1 cellular context compared by ENCODE assay signal in the genomic region with DNA sequence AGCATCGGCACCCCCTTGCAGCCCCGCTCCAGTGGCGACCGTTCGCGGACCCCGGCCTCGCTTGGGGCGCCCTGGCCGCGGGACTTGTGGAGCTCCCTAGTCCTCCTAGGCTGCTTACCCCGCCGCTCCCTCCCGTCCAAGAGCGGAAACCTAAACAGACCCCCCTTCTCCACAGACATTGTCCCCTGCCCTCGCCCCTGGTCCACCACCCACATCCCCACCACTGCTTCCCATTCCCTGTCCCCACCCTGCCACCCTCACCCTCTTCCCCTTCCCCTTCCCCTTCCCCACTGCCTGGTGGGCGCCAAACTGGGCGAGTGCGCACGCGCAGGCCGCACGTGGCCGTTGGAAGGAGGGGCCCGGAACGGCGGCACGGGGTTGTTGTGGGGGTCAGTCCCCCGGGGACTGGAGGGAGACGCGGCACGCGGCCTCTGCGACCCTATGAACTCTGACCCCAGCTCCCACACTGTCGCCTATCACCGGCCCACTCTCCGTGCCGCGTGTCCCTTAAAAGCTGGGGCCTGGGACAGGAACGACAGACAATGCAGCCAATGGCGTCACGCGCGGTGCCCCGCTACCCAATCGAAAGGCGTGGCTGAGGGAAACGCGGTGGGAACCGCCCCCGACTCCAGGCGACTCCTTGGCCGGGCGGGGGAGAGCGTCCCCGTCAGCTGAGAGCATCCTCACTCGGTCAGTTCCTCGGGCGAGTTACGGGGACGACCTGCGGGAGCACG.
TF ChIP-seq lines count a peak whose summit lies in the region.

A gene (plus strand): TSS at position 667 of the 734 bp plus-strand sequence. CDS start 103 bp downstream, outside the sequence.

TF ChIP-seq in K562, 482 proteins besides CTCF, POLR2A, EP300 and RAD21 (continued from another document and continues in another):
- TF ChIP-seq, protein P1, sequence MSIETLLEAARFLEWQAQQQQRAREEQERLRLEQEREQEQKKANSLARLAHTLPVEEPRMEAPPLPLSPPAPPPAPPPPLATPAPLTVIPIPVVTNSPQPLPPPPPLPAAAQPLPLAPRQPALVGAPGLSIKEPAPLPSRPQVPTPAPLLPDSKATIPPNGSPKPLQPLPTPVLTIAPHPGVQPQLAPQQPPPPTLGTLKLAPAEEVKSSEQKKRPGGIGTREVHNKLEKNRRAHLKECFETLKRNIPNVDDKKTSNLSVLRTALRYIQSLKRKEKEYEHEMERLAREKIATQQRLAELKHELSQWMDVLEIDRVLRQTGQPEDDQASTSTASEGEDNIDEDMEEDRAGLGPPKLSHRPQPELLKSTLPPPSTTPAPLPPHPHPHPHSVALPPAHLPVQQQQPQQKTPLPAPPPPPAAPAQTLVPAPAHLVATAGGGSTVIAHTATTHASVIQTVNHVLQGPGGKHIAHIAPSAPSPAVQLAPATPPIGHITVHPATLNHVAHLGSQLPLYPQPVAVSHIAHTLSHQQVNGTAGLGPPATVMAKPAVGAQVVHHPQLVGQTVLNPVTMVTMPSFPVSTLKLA (conservative IDR thresholded peaks at IDR 0.05), result no peak
- TF ChIP-seq, protein P2, sequence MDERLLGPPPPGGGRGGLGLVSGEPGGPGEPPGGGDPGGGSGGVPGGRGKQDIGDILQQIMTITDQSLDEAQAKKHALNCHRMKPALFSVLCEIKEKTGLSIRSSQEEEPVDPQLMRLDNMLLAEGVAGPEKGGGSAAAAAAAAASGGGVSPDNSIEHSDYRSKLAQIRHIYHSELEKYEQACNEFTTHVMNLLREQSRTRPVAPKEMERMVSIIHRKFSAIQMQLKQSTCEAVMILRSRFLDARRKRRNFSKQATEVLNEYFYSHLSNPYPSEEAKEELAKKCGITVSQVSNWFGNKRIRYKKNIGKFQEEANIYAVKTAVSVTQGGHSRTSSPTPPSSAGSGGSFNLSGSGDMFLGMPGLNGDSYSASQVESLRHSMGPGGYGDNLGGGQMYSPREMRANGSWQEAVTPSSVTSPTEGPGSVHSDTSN (CRISPR knock-in tag; IDR thresholded peaks at IDR 0.05; ENCODE audit: low read depth), result peak; percentile 74
- TF ChIP-seq, protein P2 (tag; conservative IDR thresholded peaks at IDR 0.05; ENCODE audit: low read depth), result peak; percentile 92
- TF ChIP-seq ESRRA (IDR thresholded peaks at IDR 0.05; ENCODE audit: borderline replicate concordance, low read depth), result no peak
- no peak for TF ChIP-seq KLF6 (CRISPR knock-in tag; IDR thresholded peaks at IDR 0.05; ENCODE audit: borderline replicate concordance)
- TF ChIP-seq, protein P3, sequence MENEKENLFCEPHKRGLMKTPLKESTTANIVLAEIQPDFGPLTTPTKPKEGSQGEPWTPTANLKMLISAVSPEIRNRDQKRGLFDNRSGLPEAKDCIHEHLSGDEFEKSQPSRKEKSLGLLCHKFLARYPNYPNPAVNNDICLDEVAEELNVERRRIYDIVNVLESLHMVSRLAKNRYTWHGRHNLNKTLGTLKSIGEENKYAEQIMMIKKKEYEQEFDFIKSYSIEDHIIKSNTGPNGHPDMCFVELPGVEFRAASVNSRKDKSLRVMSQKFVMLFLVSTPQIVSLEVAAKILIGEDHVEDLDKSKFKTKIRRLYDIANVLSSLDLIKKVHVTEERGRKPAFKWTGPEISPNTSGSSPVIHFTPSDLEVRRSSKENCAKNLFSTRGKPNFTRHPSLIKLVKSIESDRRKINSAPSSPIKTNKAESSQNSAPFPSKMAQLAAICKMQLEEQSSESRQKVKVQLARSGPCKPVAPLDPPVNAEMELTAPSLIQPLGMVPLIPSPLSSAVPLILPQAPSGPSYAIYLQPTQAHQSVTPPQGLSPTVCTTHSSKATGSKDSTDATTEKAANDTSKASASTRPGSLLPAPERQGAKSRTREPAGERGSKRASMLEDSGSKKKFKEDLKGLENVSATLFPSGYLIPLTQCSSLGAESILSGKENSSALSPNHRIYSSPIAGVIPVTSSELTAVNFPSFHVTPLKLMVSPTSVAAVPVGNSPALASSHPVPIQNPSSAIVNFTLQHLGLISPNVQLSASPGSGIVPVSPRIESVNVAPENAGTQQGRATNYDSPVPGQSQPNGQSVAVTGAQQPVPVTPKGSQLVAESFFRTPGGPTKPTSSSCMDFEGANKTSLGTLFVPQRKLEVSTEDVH (IDR thresholded peaks at IDR 0.05; ENCODE audit: low read depth, partially characterized antibody), result no peak
- TF ChIP-seq, protein P4, sequence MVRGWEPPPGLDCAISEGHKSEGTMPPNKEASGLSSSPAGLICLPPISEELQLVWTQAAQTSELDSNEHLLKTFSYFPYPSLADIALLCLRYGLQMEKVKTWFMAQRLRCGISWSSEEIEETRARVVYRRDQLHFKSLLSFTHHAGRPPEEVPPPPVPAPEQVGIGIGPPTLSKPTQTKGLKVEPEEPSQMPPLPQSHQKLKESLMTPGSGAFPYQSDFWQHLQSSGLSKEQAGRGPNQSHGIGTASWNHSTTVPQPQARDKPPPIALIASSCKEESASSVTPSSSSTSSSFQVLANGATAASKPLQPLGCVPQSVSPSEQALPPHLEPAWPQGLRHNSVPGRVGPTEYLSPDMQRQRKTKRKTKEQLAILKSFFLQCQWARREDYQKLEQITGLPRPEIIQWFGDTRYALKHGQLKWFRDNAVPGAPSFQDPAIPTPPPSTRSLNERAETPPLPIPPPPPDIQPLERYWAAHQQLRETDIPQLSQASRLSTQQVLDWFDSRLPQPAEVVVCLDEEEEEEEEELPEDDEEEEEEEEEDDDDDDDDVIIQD (CRISPR knock-in tag; IDR thresholded peaks at IDR 0.05), result no peak
- TF ChIP-seq, protein P5, sequence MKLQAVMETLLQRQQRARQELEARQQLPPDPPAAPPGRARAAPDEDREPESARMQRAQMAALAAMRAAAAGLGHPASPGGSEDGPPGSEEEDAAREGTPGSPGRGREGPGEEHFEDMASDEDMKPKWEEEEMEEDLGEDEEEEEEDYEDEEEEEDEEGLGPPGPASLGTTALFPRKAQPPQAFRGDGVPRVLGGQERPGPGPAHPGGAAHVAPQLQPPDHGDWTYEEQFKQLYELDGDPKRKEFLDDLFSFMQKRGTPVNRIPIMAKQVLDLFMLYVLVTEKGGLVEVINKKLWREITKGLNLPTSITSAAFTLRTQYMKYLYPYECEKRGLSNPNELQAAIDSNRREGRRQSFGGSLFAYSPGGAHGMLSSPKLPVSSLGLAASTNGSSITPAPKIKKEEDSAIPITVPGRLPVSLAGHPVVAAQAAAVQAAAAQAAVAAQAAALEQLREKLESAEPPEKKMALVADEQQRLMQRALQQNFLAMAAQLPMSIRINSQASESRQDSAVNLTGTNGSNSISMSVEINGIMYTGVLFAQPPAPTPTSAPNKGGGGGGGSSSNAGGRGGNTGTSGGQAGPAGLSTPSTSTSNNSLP (IDR thresholded peaks at IDR 0.05; ENCODE audit: borderline replicate concordance, low read depth, low read length), result no peak
- TF ChIP-seq ZNF217 (CRISPR knock-in tag; IDR thresholded peaks at IDR 0.05), result no peak
- TF ChIP-seq NR2C2 (CRISPR knock-in tag; IDR thresholded peaks at IDR 0.05), result peak; percentile 17; the same call in 1 of the 2 replicates
- no peak for TF ChIP-seq NR2C2 (tag; IDR thresholded peaks at IDR 0.05)
- TF ChIP-seq EGR1 (conservative IDR thresholded peaks at IDR 0.05), result peak; percentile 42
- TF ChIP-seq ZNF311 (CRISPR knock-in tag; IDR thresholded peaks at IDR 0.05), result no peak
- TF ChIP-seq STAT5B (CRISPR knock-in tag; IDR thresholded peaks at IDR 0.05), result no peak
- TF ChIP-seq, protein P6, sequence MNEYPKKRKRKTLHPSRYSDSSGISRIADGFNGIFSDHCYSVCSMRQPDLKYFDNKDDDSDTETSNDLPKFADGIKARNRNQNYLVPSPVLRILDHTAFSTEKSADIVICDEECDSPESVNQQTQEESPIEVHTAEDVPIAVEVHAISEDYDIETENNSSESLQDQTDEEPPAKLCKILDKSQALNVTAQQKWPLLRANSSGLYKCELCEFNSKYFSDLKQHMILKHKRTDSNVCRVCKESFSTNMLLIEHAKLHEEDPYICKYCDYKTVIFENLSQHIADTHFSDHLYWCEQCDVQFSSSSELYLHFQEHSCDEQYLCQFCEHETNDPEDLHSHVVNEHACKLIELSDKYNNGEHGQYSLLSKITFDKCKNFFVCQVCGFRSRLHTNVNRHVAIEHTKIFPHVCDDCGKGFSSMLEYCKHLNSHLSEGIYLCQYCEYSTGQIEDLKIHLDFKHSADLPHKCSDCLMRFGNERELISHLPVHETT (CRISPR knock-in tag; conservative IDR thresholded peaks at IDR 0.05 in 1 of 2, IDR thresholded peaks at IDR 0.05 in 1 of 2), result no peak
- no peak for TF ChIP-seq DPF2 (IDR thresholded peaks at IDR 0.05)
- TF ChIP-seq, protein P7, sequence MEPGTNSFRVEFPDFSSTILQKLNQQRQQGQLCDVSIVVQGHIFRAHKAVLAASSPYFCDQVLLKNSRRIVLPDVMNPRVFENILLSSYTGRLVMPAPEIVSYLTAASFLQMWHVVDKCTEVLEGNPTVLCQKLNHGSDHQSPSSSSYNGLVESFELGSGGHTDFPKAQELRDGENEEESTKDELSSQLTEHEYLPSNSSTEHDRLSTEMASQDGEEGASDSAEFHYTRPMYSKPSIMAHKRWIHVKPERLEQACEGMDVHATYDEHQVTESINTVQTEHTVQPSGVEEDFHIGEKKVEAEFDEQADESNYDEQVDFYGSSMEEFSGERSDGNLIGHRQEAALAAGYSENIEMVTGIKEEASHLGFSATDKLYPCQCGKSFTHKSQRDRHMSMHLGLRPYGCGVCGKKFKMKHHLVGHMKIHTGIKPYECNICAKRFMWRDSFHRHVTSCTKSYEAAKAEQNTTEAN (CRISPR knock-in tag; IDR thresholded peaks at IDR 0.05), result no peak
- no peak for TF ChIP-seq SOX6 (IDR thresholded peaks at IDR 0.05)
- TF ChIP-seq, protein P8, sequence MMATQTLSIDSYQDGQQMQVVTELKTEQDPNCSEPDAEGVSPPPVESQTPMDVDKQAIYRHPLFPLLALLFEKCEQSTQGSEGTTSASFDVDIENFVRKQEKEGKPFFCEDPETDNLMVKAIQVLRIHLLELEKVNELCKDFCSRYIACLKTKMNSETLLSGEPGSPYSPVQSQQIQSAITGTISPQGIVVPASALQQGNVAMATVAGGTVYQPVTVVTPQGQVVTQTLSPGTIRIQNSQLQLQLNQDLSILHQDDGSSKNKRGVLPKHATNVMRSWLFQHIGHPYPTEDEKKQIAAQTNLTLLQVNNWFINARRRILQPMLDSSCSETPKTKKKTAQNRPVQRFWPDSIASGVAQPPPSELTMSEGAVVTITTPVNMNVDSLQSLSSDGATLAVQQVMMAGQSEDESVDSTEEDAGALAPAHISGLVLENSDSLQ (IDR thresholded peaks at IDR 0.05), result peak; percentile 98
- no peak for TF ChIP-seq NFRKB (IDR thresholded peaks at IDR 0.05; ENCODE audit: low read depth)
- TF ChIP-seq, protein P9, sequence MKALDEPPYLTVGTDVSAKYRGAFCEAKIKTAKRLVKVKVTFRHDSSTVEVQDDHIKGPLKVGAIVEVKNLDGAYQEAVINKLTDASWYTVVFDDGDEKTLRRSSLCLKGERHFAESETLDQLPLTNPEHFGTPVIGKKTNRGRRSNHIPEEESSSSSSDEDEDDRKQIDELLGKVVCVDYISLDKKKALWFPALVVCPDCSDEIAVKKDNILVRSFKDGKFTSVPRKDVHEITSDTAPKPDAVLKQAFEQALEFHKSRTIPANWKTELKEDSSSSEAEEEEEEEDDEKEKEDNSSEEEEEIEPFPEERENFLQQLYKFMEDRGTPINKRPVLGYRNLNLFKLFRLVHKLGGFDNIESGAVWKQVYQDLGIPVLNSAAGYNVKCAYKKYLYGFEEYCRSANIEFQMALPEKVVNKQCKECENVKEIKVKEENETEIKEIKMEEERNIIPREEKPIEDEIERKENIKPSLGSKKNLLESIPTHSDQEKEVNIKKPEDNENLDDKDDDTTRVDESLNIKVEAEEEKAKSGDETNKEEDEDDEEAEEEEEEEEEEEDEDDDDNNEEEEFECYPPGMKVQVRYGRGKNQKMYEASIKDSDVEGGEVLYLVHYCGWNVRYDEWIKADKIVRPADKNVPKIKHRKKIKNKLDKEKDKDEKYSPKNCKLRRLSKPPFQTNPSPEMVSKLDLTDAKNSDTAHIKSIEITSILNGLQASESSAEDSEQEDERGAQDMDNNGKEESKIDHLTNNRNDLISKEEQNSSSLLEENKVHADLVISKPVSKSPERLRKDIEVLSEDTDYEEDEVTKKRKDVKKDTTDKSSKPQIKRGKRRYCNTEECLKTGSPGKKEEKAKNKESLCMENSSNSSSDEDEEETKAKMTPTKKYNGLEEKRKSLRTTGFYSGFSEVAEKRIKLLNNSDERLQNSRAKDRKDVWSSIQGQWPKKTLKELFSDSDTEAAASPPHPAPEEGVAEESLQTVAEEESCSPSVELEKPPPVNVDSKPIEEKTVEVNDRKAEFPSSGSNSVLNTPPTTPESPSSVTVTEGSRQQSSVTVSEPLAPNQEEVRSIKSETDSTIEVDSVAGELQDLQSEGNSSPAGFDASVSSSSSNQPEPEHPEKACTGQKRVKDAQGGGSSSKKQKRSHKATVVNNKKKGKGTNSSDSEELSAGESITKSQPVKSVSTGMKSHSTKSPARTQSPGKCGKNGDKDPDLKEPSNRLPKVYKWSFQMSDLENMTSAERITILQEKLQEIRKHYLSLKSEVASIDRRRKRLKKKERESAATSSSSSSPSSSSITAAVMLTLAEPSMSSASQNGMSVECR (CRISPR knock-in tag; IDR thresholded peaks at IDR 0.05), result no peak
- TF ChIP-seq BRD9 (IDR thresholded peaks at IDR 0.05; ENCODE audit: low read depth, partially characterized antibody), result no peak
- no peak; a peak in 1 of 4 replicates for TF ChIP-seq NRF1 (conservative IDR thresholded peaks at IDR 0.05 in 1 of 2, IDR thresholded peaks at IDR 0.05 in 1 of 2)
- TF ChIP-seq, protein P10, sequence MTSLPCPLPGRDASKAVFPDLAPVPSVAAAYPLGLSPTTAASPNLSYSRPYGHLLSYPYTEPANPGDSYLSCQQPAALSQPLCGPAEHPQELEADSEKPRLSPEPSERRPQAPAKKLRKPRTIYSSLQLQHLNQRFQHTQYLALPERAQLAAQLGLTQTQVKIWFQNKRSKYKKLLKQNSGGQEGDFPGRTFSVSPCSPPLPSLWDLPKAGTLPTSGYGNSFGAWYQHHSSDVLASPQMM (CRISPR knock-in tag; IDR thresholded peaks at IDR 0.05), result no peak
- TF ChIP-seq ZBTB8A (IDR thresholded peaks at IDR 0.05; ENCODE audit: partially characterized antibody), result no peak
- peak; percentile 94 for TF ChIP-seq MBD2 (IDR thresholded peaks at IDR 0.05; ENCODE audit: borderline replicate concordance, low read depth)
- no peak for TF ChIP-seq CREBBP (IDR thresholded peaks at IDR 0.05; ENCODE audit: low read depth, low read length)
- no peak for TF ChIP-seq HDAC1 (IDR thresholded peaks at IDR 0.05)
